28 cellular contexts compared by ENCODE assay signal in genomic region chr6:15657290-15657689, GRCh38.
"Had no signal": no experiment of that assay in that cellular context is flagged by ENCODE, and none has a peak within 500 bp of the region (broad histone marks: within the 10 kb centered on the region; RNA-seq: fewer than 3 reads in every experiment).

No MANE protein-coding gene starts in this region.

- H3K27ac ChIP-seq: brain microvascular endothelial cell, coronary artery, dorsolateral prefrontal cortex, gastrocnemius medialis, left ventricle myocardium inferior, pancreas, prostate gland, skin epidermis, stomach, thyroid gland, upper lobe of right lung had no signal

- H3K27ac Mint-ChIP-seq: activated naive CD8-positive, alpha-beta T cell treated with anti-CD3 and anti-CD28 coated beads, Interleukin-2, amount 10 ng/mL, durations not matched to agents 7 days and 5 days had no signal

- ATAC-seq: gastrocnemius medialis; pancreas; sciatic nerve; stimulated activated naive B cell treated with anti-CD40 and anti-IgM and Interleukin-4, amounts not matched to agents 10 μg/mL and 1 μg/mL and 100 μg/mL, for 72 hours; upper lobe of right lung; WTC11 had no signal

- H3K4me3 ChIP-seq: coronary artery, dorsolateral prefrontal cortex, gastrocnemius medialis, left ventricle myocardium inferior, pancreas, prostate gland, skin epidermis, stomach, thyroid gland, upper lobe of right lung had no signal

- H3K27me3 Mint-ChIP-seq: activated naive CD8-positive, alpha-beta T cell treated with anti-CD3 and anti-CD28 coated beads, Interleukin-2, amount 10 ng/mL, durations not matched to agents 7 days and 5 days; stimulated activated naive B cell treated with anti-CD40 and anti-IgM and Interleukin-4, amounts not matched to agents 10 μg/mL and 1 μg/mL and 100 μg/mL, for 72 hours had no signal

- H3K4me3 Mint-ChIP-seq: activated naive CD8-positive, alpha-beta T cell treated with anti-CD3 and anti-CD28 coated beads, Interleukin-2, amount 10 ng/mL, durations not matched to agents 7 days and 5 days; neural crest cell; WTC11 had no signal

- H3K27me3 ChIP-seq: brain microvascular endothelial cell, dorsolateral prefrontal cortex, gastrocnemius medialis, pancreas, stomach, thyroid gland, upper lobe of right lung had no signal

- H3K36me3 ChIP-seq: brain microvascular endothelial cell, gastrocnemius medialis, left ventricle myocardium inferior, pancreas, prostate gland, thyroid gland had no signal

- H3K9me3 Mint-ChIP-seq: activated naive CD8-positive, alpha-beta T cell treated with anti-CD3 and anti-CD28 coated beads, Interleukin-2, amount 10 ng/mL, durations not matched to agents 7 days and 5 days; neural crest cell; stimulated activated naive B cell treated with anti-CD40 and anti-IgM and Interleukin-4, amounts not matched to agents 10 μg/mL and 1 μg/mL and 100 μg/mL, for 72 hours; WTC11 had no signal

- H3K9me3 ChIP-seq: gastrocnemius medialis, left ventricle myocardium inferior, pancreas, prostate gland, stomach, thyroid gland, upper lobe of right lung had no signal

- DNase-seq: activated effector memory CD4-positive, alpha-beta T cell treated with Interleukin-2 at 50 U/mL for 16 hours; activated naive CD4-positive, alpha-beta T cell treated with Interleukin-2 at 50 U/mL for 16 hours; activated naive CD8-positive, alpha-beta T cell treated with anti-CD3 and anti-CD28 coated beads, Interleukin-2, amount 10 ng/mL, durations not matched to agents 7 days and 5 days; amniotic stem cell; brain microvascular endothelial cell; dorsolateral prefrontal cortex; effector memory CD4-positive, alpha-beta T cell; gastrocnemius medialis; glutamatergic neuron; islet precursor cell; left ventricle myocardium inferior; nucleus accumbens; pancreas; retina; stimulated activated CD4-positive, alpha-beta T cell treated with anti-CD3 and anti-CD28 coated beads, Interleukin-1b, Interleukin-23, amount 100 ng/mL, for 48 hours; stimulated activated CD4-positive, alpha-beta T cell treated with anti-CD3 and anti-CD28 coated beads, Interleukin-4, amount 100 ng/mL, for 4 hours; stimulated activated CD8-positive, alpha-beta memory T cell treated with anti-CD3 and anti-CD28 coated beads, Interleukin-4, amount 100 ng/mL, for 48 hours; stimulated activated naive B cell treated with anti-CD40 and anti-IgM and Interleukin-4, amounts not matched to agents 10 μg/mL and 1 μg/mL and 100 μg/mL, for 72 hours; stomach; T-helper 2 cell; thyroid gland; upper lobe of right lung had no signal
